8 cellular contexts compared by ENCODE assay signal in genomic region chr6:46410330-46410953, GRCh38.
DNase-seq lines count a peak whose midpoint lies in the region; ATAC-seq, FAIRE-seq and TF ChIP-seq lines count a peak whose summit lies in the region.

No MANE protein-coding gene starts in this region.

- TF ChIP-seq EP300 in upper lobe of left lung (IDR thresholded peaks at IDR 0.05): no peak

- no peaks in the 10 kb centered on the region for H3K36me3 ChIP-seq in keratinocyte (ENCODE audit: control insufficient read depth in 2 of 2, extremely low read depth in 1 of 2, insufficient read depth in 2 of 2, low read length in 2 of 2)
- H3K36me3 ChIP-seq in upper lobe of left lung: no peaks in the 10 kb centered on the region

- H3K4me2 ChIP-seq in keratinocyte (ENCODE audit: control insufficient read depth, extremely low read depth, insufficient read depth, low read depth, low read length): no peak overlapping the region

- H3K9me3 ChIP-seq in keratinocyte (ENCODE audit: control insufficient read depth, low read depth, low read length): no peaks in the 10 kb centered on the region
- no peaks in the 10 kb centered on the region for H3K9me3 ChIP-seq in upper lobe of left lung

- TF ChIP-seq POLR2A in upper lobe of left lung (IDR thresholded peaks at IDR 0.05): no peak

- in situ Hi-C loops in astrocyte of the spinal cord (cut with HindIII; ENCODE audit: low sequenced_read_pairs): no loop called here

- H3K4me3 ChIP-seq in astrocyte of the spinal cord (ENCODE audit: low read depth, low read length) (no peak overlapping the region), keratinocyte (ENCODE audit: control insufficient read depth in 2 of 3, extremely low read depth in 1 of 3, insufficient read depth in 2 of 3, low read depth in 1 of 3, low read length in 3 of 3) (no peak overlapping the region), upper lobe of left lung (no peak overlapping the region)

- ATAC-seq in upper lobe of left lung (ENCODE audit: low FRiP score in 2 of 2): peak in 1 of 2 donors; percentile 82

- no peak overlapping the region for H3K9ac ChIP-seq in keratinocyte (ENCODE audit: control insufficient read depth, extremely low read depth, insufficient read depth, low read length)

- 19 to 44% methylated on average over 5 of the region's 5 CpGs for WGBS in upper lobe of left lung, 2 donors

- DNase-seq in GM19238 (ENCODE audit: insufficient read length, low spot score) (peak; percentile 11), NCI-H2171 (lab: John Stamatoyannopoulos, UW) (peak; percentile 17), astrocyte of the spinal cord (ENCODE audit: low read depth, low spot score) (peak; percentile 47), keratinocyte (ENCODE audit: low read depth, low spot score) (no peak), upper lobe of left lung (peak in 1 of 2 donors; percentile 28), activated T-cell treated with anti-CD3 and anti-CD28 coated beads for 4 hours (no peak), HK-2 (ENCODE audit: unreplicated experiment) (no peak)

- no peaks in the 10 kb centered on the region for H3K27me3 ChIP-seq in keratinocyte (ENCODE audit: control insufficient read depth, extremely low read depth, insufficient read depth, low read length)
- H3K27me3 ChIP-seq in upper lobe of left lung: no peaks in the 10 kb centered on the region

- no peak overlapping the region for H2AFZ ChIP-seq in keratinocyte (ENCODE audit: control insufficient read depth, low read length)

- TF ChIP-seq CTCF in C4-2B (conservative IDR thresholded peaks at IDR 0.05) (peak; percentile 88), astrocyte of the spinal cord (IDR thresholded peaks at IDR 0.05; ENCODE audit: low read depth, low read length) (peak; percentile 47), keratinocyte (optimal IDR thresholded peaks at IDR 0.05 in 1 of 3, IDR thresholded peaks at IDR 0.05 in 1 of 3, conservative IDR thresholded peaks at IDR 0.05 in 1 of 3; ENCODE audit: extremely low read depth in 1 of 3, insufficient read depth in 2 of 3, low read length in 3 of 3) (peak; percentile 41 to 53 (median 52)), upper lobe of left lung (IDR thresholded peaks at IDR 0.05) (peak; percentile 30 to 94 (median 75))

- H3K9me1 ChIP-seq in keratinocyte (ENCODE audit: control insufficient read depth, extremely low read depth, insufficient read depth, low read length): no peaks in the 10 kb centered on the region

- H3K4me1 ChIP-seq in keratinocyte (ENCODE audit: control insufficient read depth, extremely low read depth, insufficient read depth, low read length) (no peaks in the 10 kb centered on the region), upper lobe of left lung (peaks cover 4 to 12% (median 7%) of the 10 kb centered on the region in 4 donors)

- H3K27ac ChIP-seq in C4-2B (no peak overlapping the region), keratinocyte (ENCODE audit: control insufficient read depth, insufficient read depth, low read length) (no peak overlapping the region), upper lobe of left lung (no peak overlapping the region)

- H3K79me2 ChIP-seq in keratinocyte (ENCODE audit: control insufficient read depth, insufficient read depth, low read length): no peaks in the 10 kb centered on the region

- H4K20me1 ChIP-seq in keratinocyte (ENCODE audit: control insufficient read depth, extremely low read depth, insufficient read depth, low read length): no peaks in the 10 kb centered on the region

- peak; percentile 76 for FAIRE-seq in keratinocyte (lab: Jason Lieb, UNC)

- dilution Hi-C loops in keratinocyte (cut with MboI; ENCODE audit: extremely low pct_ligation_motif_present, low sequenced_read_pairs): no loop called here

Comparison
In these comparisons a context has a peak if more than half of its experiments do, and no peak if none do; other contexts are left out.
1. DNase-seq: peak in GM19238 (single experiment), NCI-H2171 (single experiment) and astrocyte of the spinal cord (single experiment); none in keratinocyte (single experiment), activated T-cell treated with anti-CD3 and anti-CD28 coated beads for 4 hours (single experiment) and HK-2 (single experiment).
2. Peak in every context shown above with its lines, with median percentiles within 50 percentile points of each other: CTCF ChIP-seq.